Comparison of ENCODE assay signal across 15 cellular contexts in the genomic region with DNA sequence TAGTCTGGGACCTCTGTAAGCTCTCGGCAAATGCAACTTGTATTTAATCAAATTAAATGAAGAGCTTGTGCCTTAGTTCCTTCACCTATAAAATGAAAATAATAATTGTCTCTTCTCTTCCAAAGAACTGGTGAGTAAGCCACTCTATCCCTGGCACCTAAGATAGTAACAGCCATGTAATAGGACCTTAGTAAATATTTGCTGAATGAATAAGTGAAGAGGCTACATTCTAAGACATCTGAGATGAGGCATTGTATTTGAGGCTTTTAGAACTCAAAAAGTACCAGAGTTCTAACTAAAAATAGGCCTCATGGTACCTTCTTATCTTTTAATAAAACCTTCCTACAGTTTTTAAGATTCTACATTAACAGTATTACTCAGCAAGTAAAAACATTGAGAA. TPM values are rescaled to one million over a fixed set of nuclear protein-coding genes. Genes with fewer than 3 reads are reported as not detected.
"Had no signal": no experiment of that assay in that cellular context is flagged by ENCODE, and none has a peak within 500 bp of the region (broad histone marks: within the 10 kb centered on the region; RNA-seq: fewer than 3 reads in every experiment).

No MANE protein-coding gene starts in this region.

- H3K9me3 Mint-ChIP-seq: activated T-cell treated with anti-CD3 and anti-CD28 coated beads, Interleukin-2, amount 50 U/mL, for 4 hours; dendritic cell treated with granulocyte-macrophage colony-stimulating factor and Interleukin-4, amounts not matched to agents 40 ng/mL and 50 ng/mL, for 4 days had no signal

- H3K27me3 Mint-ChIP-seq: activated CD4-positive, alpha-beta memory T cell treated with anti-CD3 and anti-CD28 coated beads, Interleukin-2, amount 10 ng/mL, durations not matched to agents 7 days and 5 days; central memory CD8-positive, alpha-beta T cell; dendritic cell treated with granulocyte-macrophage colony-stimulating factor and Interleukin-4, amounts not matched to agents 40 ng/mL and 50 ng/mL, for 4 days; stimulated activated memory B cell treated with anti-CD40 and anti-IgM and Interleukin-4, amounts not matched to agents 10 μg/mL and 1 μg/mL and 100 μg/mL, for 72 hours had no signal

- H3K36me3 ChIP-seq: gastroesophageal sphincter had no signal

- H3K9ac ChIP-seq: parathyroid adenoma had no signal

- H3K79me2 ChIP-seq: parathyroid adenoma had no signal

- H3K9me3 ChIP-seq: body of pancreas, gastroesophageal sphincter had no signal

- H3K4me3 ChIP-seq: body of pancreas, gastroesophageal sphincter had no signal

- H3K27ac Mint-ChIP-seq: activated CD4-positive, alpha-beta memory T cell treated with anti-CD3 and anti-CD28 coated beads, Interleukin-2, amount 10 ng/mL, durations not matched to agents 7 days and 5 days; activated naive CD4-positive, alpha-beta T cell treated with anti-CD3 and anti-CD28 coated beads, Interleukin-2, amount 50 U/mL, for 24 hours; dendritic cell treated with granulocyte-macrophage colony-stimulating factor and Interleukin-4, amounts not matched to agents 40 ng/mL and 50 ng/mL, for 4 days; naive thymus-derived CD4-positive, alpha-beta T cell; stimulated activated memory B cell treated with anti-CD40 and anti-IgM and Interleukin-4, amounts not matched to agents 10 μg/mL and 1 μg/mL and 100 μg/mL, for 72 hours had no signal

- H3K27me3 ChIP-seq: body of pancreas, gastroesophageal sphincter had no signal

- H3K4me1 ChIP-seq: body of pancreas, gastroesophageal sphincter, parathyroid adenoma had no signal

- DNase-seq: activated CD4-positive, alpha-beta memory T cell treated with anti-CD3 and anti-CD28 coated beads, Interleukin-2, amount 10 ng/mL, durations not matched to agents 7 days and 5 days; activated effector memory CD4-positive, alpha-beta T cell treated with Interleukin-2 at 50 U/mL for 16 hours; activated T-cell treated with anti-CD3 and anti-CD28 coated beads, Interleukin-2, amount 50 U/mL, for 4 hours; amniotic stem cell; body of pancreas; effector memory CD4-positive, alpha-beta T cell; naive thymus-derived CD4-positive, alpha-beta T cell had no signal

- H3K27ac ChIP-seq: body of pancreas, gastroesophageal sphincter, parathyroid adenoma had no signal

- H3K4me1 Mint-ChIP-seq: activated CD4-positive, alpha-beta memory T cell treated with anti-CD3 and anti-CD28 coated beads, Interleukin-2, amount 10 ng/mL, durations not matched to agents 7 days and 5 days; activated naive CD4-positive, alpha-beta T cell treated with anti-CD3 and anti-CD28 coated beads, Interleukin-2, amount 50 U/mL, for 24 hours; central memory CD8-positive, alpha-beta T cell; naive thymus-derived CD4-positive, alpha-beta T cell; stimulated activated memory B cell treated with anti-CD40 and anti-IgM and Interleukin-4, amounts not matched to agents 10 μg/mL and 1 μg/mL and 100 μg/mL, for 72 hours had no signal

- ATAC-seq: activated T-cell treated with anti-CD3 and anti-CD28 coated beads, Interleukin-2, amount 50 U/mL, for 4 hours; body of pancreas; gastroesophageal sphincter; left lobe of liver; naive thymus-derived CD4-positive, alpha-beta T cell; stimulated activated memory B cell treated with anti-CD40 and anti-IgM and Interleukin-4, amounts not matched to agents 10 μg/mL and 1 μg/mL and 100 μg/mL, for 72 hours had no signal

- FAIRE-seq: islet of Langerhans had no signal

- H2AFZ ChIP-seq: parathyroid adenoma had no signal

- H3K36me3 Mint-ChIP-seq: activated naive CD4-positive, alpha-beta T cell treated with anti-CD3 and anti-CD28 coated beads, Interleukin-2, amount 50 U/mL, for 24 hours; naive thymus-derived CD4-positive, alpha-beta T cell; stimulated activated memory B cell treated with anti-CD40 and anti-IgM and Interleukin-4, amounts not matched to agents 10 μg/mL and 1 μg/mL and 100 μg/mL, for 72 hours had no signal

- H3K4me3 Mint-ChIP-seq: activated CD4-positive, alpha-beta memory T cell treated with anti-CD3 and anti-CD28 coated beads, Interleukin-2, amount 10 ng/mL, durations not matched to agents 7 days and 5 days; activated naive CD4-positive, alpha-beta T cell treated with anti-CD3 and anti-CD28 coated beads, Interleukin-2, amount 50 U/mL, for 24 hours; activated T-cell treated with anti-CD3 and anti-CD28 coated beads, Interleukin-2, amount 50 U/mL, for 4 hours; central memory CD8-positive, alpha-beta T cell; dendritic cell treated with granulocyte-macrophage colony-stimulating factor and Interleukin-4, amounts not matched to agents 40 ng/mL and 50 ng/mL, for 4 days; naive thymus-derived CD4-positive, alpha-beta T cell; stimulated activated memory B cell treated with anti-CD40 and anti-IgM and Interleukin-4, amounts not matched to agents 10 μg/mL and 1 μg/mL and 100 μg/mL, for 72 hours had no signal

RNA-seq across cellular contexts. Expression of a gene that starts 17.3 kb away (rescaled TPM):
- total RNA-seq: activated CD4-positive, alpha-beta memory T cell treated with anti-CD3 and anti-CD28 coated beads, Interleukin-2, amount 10 ng/mL, durations not matched to agents 7 days and 5 days; activated T-cell treated with anti-CD3 and anti-CD28 coated beads, Interleukin-2, amount 50 U/mL, for 4 hours; left lobe of liver; naive thymus-derived CD4-positive, alpha-beta T cell had no signal
- polyA plus RNA-seq: naive thymus-derived CD4-positive, alpha-beta T cell had no signal
